Comparison of ENCODE assay signal across 1 cellular context in genomic region chr15:83066761-83067637, GRCh38.
TF ChIP-seq lines count a peak whose summit lies in the region.

TSS of gene BTBD1 (minus strand) at chr15:83067252. CDS start at chr15:83067151, 101 bp downstream.

TF ChIP-seq in K562, 482 proteins besides CTCF, POLR2A, EP300 and RAD21 (continued from another document and continues in another):
- TF ChIP-seq ZFX (CRISPR knock-in tag; IDR thresholded peaks at IDR 0.05) = peak; percentile 93
- TF ChIP-seq GTF2F1 (IDR thresholded peaks at IDR 0.05; ENCODE audit: low read depth, low read length) = 0 out of 2 replicates have a peak, but pooled peaks have one; percentile 65
- no peak for TF ChIP-seq SRSF3 (IDR thresholded peaks at IDR 0.05; ENCODE audit: insufficient read depth, low read length)
- TF ChIP-seq ZNF165 (CRISPR knock-in tag; IDR thresholded peaks at IDR 0.05; ENCODE audit: borderline replicate concordance) = no peak
- peak; percentile 84 for TF ChIP-seq TAF1 (IDR thresholded peaks at IDR 0.05; ENCODE audit: control insufficient read depth, extremely low read depth, insufficient read depth, low read length, severe bottlenecking)
- no peak for TF ChIP-seq BRF1 (IDR thresholded peaks at IDR 0.05; ENCODE audit: borderline replicate concordance, extremely low read depth, insufficient read length)
- TF ChIP-seq ZC3H8 (IDR thresholded peaks at IDR 0.05) = no peak
- TF ChIP-seq CEBPZ (IDR thresholded peaks at IDR 0.05; ENCODE audit: borderline replicate concordance, low read depth, low read length) = no peak
- TF ChIP-seq BCLAF1 (IDR thresholded peaks at IDR 0.05; ENCODE audit: borderline replicate concordance in 1 of 2, control insufficient read depth in 1 of 2, low read depth in 2 of 2, low read length in 1 of 2) = no peak
- TF ChIP-seq GATA2 (CRISPR knock-in tag; IDR thresholded peaks at IDR 0.05) = no peak
- TF ChIP-seq PPARD (CRISPR knock-in tag; IDR thresholded peaks at IDR 0.05) = no peak
- no peak for TF ChIP-seq MTF1 (CRISPR knock-in tag; IDR thresholded peaks at IDR 0.05; ENCODE audit: borderline replicate concordance)
- TF ChIP-seq ZBTB17 (CRISPR knock-in tag; IDR thresholded peaks at IDR 0.05) = peak; percentile 64; the same call in 1 of the 2 replicates
- peak; percentile 91 for TF ChIP-seq U2AF1 (optimal IDR thresholded peaks at IDR 0.05; ENCODE audit: low read depth, low read length)
- no peak for TF ChIP-seq FOXO4 (CRISPR knock-in tag; IDR thresholded peaks at IDR 0.05)
- TF ChIP-seq SMAD2 (IDR thresholded peaks at IDR 0.05; ENCODE audit: low read depth, low read length) = no peak
- TF ChIP-seq MGA (IDR thresholded peaks at IDR 0.05) = peak; percentile 35; the same call in 1 of the 2 replicates
- TF ChIP-seq PHTF2 (CRISPR knock-in tag; IDR thresholded peaks at IDR 0.05) = no peak
- 0 out of 4 replicates have a peak, but pooled peaks of 1 of the 2 experiments have one; percentile 33 for TF ChIP-seq FOXK2 (conservative IDR thresholded peaks at IDR 0.05 in 1 of 2, IDR thresholded peaks at IDR 0.05 in 1 of 2; ENCODE audit: low read depth in 2 of 2)
- TF ChIP-seq ZNF431 (CRISPR knock-in tag; IDR thresholded peaks at IDR 0.05) = 0 out of 2 replicates have a peak, but pooled peaks have one; percentile 58
- peak; percentile 56 for TF ChIP-seq PHF20 (IDR thresholded peaks at IDR 0.05; ENCODE audit: partially characterized antibody)
- peak; percentile 53; the same call in 1 of the 2 replicates for TF ChIP-seq SOX6 (IDR thresholded peaks at IDR 0.05)
- no peak for TF ChIP-seq SRSF1 (IDR thresholded peaks at IDR 0.05; ENCODE audit: low read depth, low read length)
- TF ChIP-seq ATF7 (IDR thresholded peaks at IDR 0.05) = peak; percentile 77
- no peak for TF ChIP-seq HDGF (IDR thresholded peaks at IDR 0.05)
- peak in 1 of 2 experiments; percentile 96 for TF ChIP-seq NONO (IDR thresholded peaks at IDR 0.05; ENCODE audit: low read depth in 2 of 2, low read length in 1 of 2)
- TF ChIP-seq CXXC5 (CRISPR knock-in tag; IDR thresholded peaks at IDR 0.05) = peak; percentile 83
- TF ChIP-seq IFI16 (CRISPR knock-in tag; IDR thresholded peaks at IDR 0.05) = no peak
- 0 out of 2 replicates have a peak, but pooled peaks have one; percentile 33 for TF ChIP-seq GATAD2A (IDR thresholded peaks at IDR 0.05)
- TF ChIP-seq ZNF561 (CRISPR knock-in tag; conservative IDR thresholded peaks at IDR 0.05) = no peak
- peak; percentile 47; the same call in 1 of the 2 replicates for TF ChIP-seq SMARCE1 (IDR thresholded peaks at IDR 0.05)
- TF ChIP-seq ETV1 (tag; conservative IDR thresholded peaks at IDR 0.05; ENCODE audit: low read depth) = peak; percentile 61; the same call in 1 of the 2 replicates
- peak; percentile 45 to 74; a peak in 3 of 4 replicates for TF ChIP-seq MNT (conservative IDR thresholded peaks at IDR 0.05)
- TF ChIP-seq HNRNPL (IDR thresholded peaks at IDR 0.05; ENCODE audit: low read depth, low read length) = no peak; the same call in 1 of the 2 replicates
- TF ChIP-seq MEF2A (IDR thresholded peaks at IDR 0.05; ENCODE audit: control insufficient read depth, low read depth, low read length) = no peak
- TF ChIP-seq ZBTB1 (CRISPR knock-in tag; IDR thresholded peaks at IDR 0.05; ENCODE audit: borderline replicate concordance, low read depth) = peak; percentile 66; the same call in 1 of the 2 replicates
- no peak for TF ChIP-seq BCL6 (CRISPR knock-in tag; IDR thresholded peaks at IDR 0.05)
